Comparison of ENCODE assay signal across 6 cellular contexts in the genomic region with DNA sequence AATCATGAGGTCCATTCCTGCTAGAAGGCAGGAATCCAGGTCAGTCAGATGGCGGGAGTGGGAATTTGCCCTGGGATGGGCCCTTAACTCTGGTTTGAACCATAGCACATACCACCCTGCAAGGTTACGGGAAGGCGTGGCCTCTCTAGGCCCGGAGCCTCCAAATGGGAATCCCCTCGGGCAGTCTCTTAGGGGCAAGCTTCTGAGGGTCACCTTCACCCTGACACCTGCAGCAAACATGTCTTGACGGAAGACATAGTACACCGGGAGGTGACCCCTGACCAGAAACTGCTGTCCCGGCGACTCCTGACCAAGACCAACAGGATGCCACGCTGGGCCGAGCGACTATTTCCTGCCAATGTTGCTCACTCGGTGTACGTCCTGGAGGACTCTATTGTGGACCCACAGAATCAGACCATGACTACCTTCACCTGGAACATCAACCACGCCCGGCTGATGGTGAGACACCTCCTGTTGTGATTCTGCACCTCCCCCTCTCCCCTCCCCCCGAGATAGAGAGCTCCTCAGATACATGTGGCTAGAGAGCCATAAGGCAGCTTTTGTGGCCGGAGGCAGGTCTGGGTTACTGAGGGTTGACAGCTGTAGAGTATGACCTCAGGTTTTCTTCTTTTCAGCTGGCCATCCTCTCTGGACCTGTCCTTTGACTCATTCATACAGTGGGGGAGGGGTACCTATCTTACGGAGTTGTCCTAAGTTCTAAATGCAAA. TPM values are rescaled to one million over a fixed set of nuclear protein-coding genes. Genes with fewer than 3 reads are reported as not detected.
DNase-seq lines count a peak whose midpoint lies in the region; ATAC-seq and TF ChIP-seq lines count a peak whose summit lies in the region.

No MANE protein-coding gene starts in this region.

- H3K27ac Mint-ChIP-seq in CD4-positive, alpha-beta T cell, result peak overlapping the region; percentile 88

- no peak for TF ChIP-seq EP300 in upper lobe of left lung (IDR thresholded peaks at IDR 0.05)

- peaks cover 25% of the 10 kb centered on the region for H3K79me2 ChIP-seq in PC-9 (ENCODE audit: low read depth)

- H3F3A ChIP-seq in PC-9 (ENCODE audit: insufficient read depth, low read depth), result peaks cover 51% of the 10 kb centered on the region

- intact Hi-C loops in CD4-positive, alpha-beta T cell (cut with DNase I, micrococcal nuclease), result loop anchor here in 1 of 2 experiments (5.0 to 10.0 kb wide), 2 partner anchors 172 to 850 kb away; partner anchors contain the start of genes NHP2 and NSD1
- intact Hi-C loops in PC-9 (cut with micrococcal nuclease; ENCODE audit: unreplicated experiment), result loop anchor here (5.0 kb wide), 3 partner anchors 167 to 657 kb away; partner anchors contain the start of genes DDX41 and TSPAN17

- POLR2A ChIA-PET in CD4-positive, alpha-beta T cell (lab: Charles Lee), result no interaction called here
- POLR2A ChIA-PET in PC-9 (lab: Charles Lee; ENCODE audit: unreplicated experiment), result interaction anchor here (0.6 kb wide), 1 partner anchor 192 kb away, joined by 13 read pairs; no protein-coding TSS in a partner anchor

- TF ChIP-seq CTCF in CD4-positive, alpha-beta T cell (IDR thresholded peaks at IDR 0.05), result no peak
- TF ChIP-seq CTCF in PC-9 (conservative IDR thresholded peaks at IDR 0.05), result no peak
- TF ChIP-seq CTCF in foreskin keratinocyte (conservative IDR thresholded peaks at IDR 0.05), result no peak
- TF ChIP-seq CTCF in upper lobe of left lung (IDR thresholded peaks at IDR 0.05), result no peak

- H4K20me1 ChIP-seq in PC-9 (ENCODE audit: insufficient read depth), result peaks cover 25% of the 10 kb centered on the region

- H3K36me3 Mint-ChIP-seq in CD4-positive, alpha-beta T cell (ENCODE audit: low read depth), result peaks cover 48% of the 10 kb centered on the region

- CTCF ChIA-PET in CD4-positive, alpha-beta T cell (lab: Charles Lee), result no interaction called here
- CTCF ChIA-PET in PC-9 (lab: Charles Lee), result interaction anchor here (0.6 kb wide), 2 partner anchors 213 to 888 kb away, joined by 6 to 7 read pairs; partner anchors contain the start of gene CLTB

- peak overlapping the region; percentile 97 for H3K4me2 ChIP-seq in PC-9

- no peak for DNase-seq in CD4-positive, alpha-beta T cell
- DNase-seq in PC-9, result no peak
- peak in 1 of 2 donors; percentile 45 for DNase-seq in foreskin keratinocyte
- DNase-seq in upper lobe of left lung, result peak in 1 of 2 donors; percentile 22
- DNase-seq in GDM1 (lab: John Stamatoyannopoulos, UW), result no peak

- H3K27ac ChIP-seq in CD4-positive, alpha-beta T cell (ENCODE audit: low read depth, low read length), result peak overlapping the region; percentile 78
- H3K27ac ChIP-seq in PC-9, result peak overlapping the region; percentile 39; the same call in 1 of the 2 replicates
- peak overlapping the region; percentile 87 for H3K27ac ChIP-seq in foreskin keratinocyte
- H3K27ac ChIP-seq in upper lobe of left lung, result peak overlapping the region; percentile 89 to 92 (median 92)

- H3K27me3 ChIP-seq in CD4-positive, alpha-beta T cell (ENCODE audit: control insufficient read depth, insufficient read depth, low read length), result no peaks in the 10 kb centered on the region
- no peaks in the 10 kb centered on the region for H3K27me3 ChIP-seq in PC-9 (ENCODE audit: insufficient read depth, low read depth)
- no peaks in the 10 kb centered on the region for H3K27me3 ChIP-seq in foreskin keratinocyte
- no peaks in the 10 kb centered on the region for H3K27me3 ChIP-seq in upper lobe of left lung

- no TSS peak for BruUV-seq in PC-9 (replicated peaks; lab: Mats Ljungman, UMichigan)

- H3K9me3 Mint-ChIP-seq in CD4-positive, alpha-beta T cell, result no peaks in the 10 kb centered on the region

- no peaks in the 10 kb centered on the region for H3K9me2 ChIP-seq in PC-9 (ENCODE audit: insufficient read depth)

- H3K4me1 ChIP-seq in PC-9 (replicated peaks; ENCODE audit: insufficient read depth), result peaks cover 40% of the 10 kb centered on the region
- H3K4me1 ChIP-seq in foreskin keratinocyte, result peaks cover 26% of the 10 kb centered on the region
- H3K4me1 ChIP-seq in upper lobe of left lung, result peaks cover 51 to 80% (median 69%) of the 10 kb centered on the region in 4 donors

- WGBS in upper lobe of left lung, 2 donors, result 38 to 46% methylated on average over 3 to 19 of the region's 19 CpGs

- H3K9me3 ChIP-seq in CD4-positive, alpha-beta T cell (ENCODE audit: control insufficient read depth, low read length), result no peaks in the 10 kb centered on the region
- H3K9me3 ChIP-seq in PC-9 (ENCODE audit: insufficient read depth, low read depth) (no peaks in the 10 kb centered on the region), upper lobe of left lung (no peaks in the 10 kb centered on the region)

- no peak for TF ChIP-seq POLR2A in upper lobe of left lung (IDR thresholded peaks at IDR 0.05)

- H2AFZ ChIP-seq in PC-9, result peak overlapping the region; percentile 85; the same call in 1 of the 2 replicates

- H3K36me3 ChIP-seq in PC-9 (ENCODE audit: low read depth), result peaks cover 3% of the 10 kb centered on the region; the same call in 1 of the 2 replicates
- H3K36me3 ChIP-seq in upper lobe of left lung, result peaks cover 0 to 47% (median 19%) of the 10 kb centered on the region in 4 donors

- peak overlapping the region; percentile 90 for H3K4me3 Mint-ChIP-seq in CD4-positive, alpha-beta T cell

- H3K4me1 Mint-ChIP-seq in CD4-positive, alpha-beta T cell (ENCODE audit: low read depth), result peaks cover 77% of the 10 kb centered on the region

- H3K4me3 ChIP-seq in PC-9, result peak overlapping the region; percentile 100
- H3K4me3 ChIP-seq in upper lobe of left lung, result peak overlapping the region; percentile 93 to 99 (median 96)

- no peak for ATAC-seq in CD4-positive, alpha-beta T cell (ENCODE audit: poor library complexity)
- ATAC-seq in foreskin keratinocyte, result no peak
- no peak for ATAC-seq in upper lobe of left lung (ENCODE audit: low FRiP score in 2 of 2)
- ATAC-seq in HG03520 (IDR thresholded peaks at IDR 0.05; ENCODE audit: unreplicated experiment), result no peak

- no peaks in the 10 kb centered on the region for H3K27me3 Mint-ChIP-seq in CD4-positive, alpha-beta T cell

RNA-seq across cellular contexts. Expression of gene PRELID1, which starts 1.0 kb away (rescaled TPM):
- 10 to 100 TPM; 33.1 to 35.0 TPM for total RNA-seq in CD4-positive, alpha-beta T cell
- total RNA-seq in PC-9 (2021), result 189 and 209 TPM in 2 replicates
- 281 and 287 TPM in 2 replicates for total RNA-seq in foreskin keratinocyte
- polyA plus RNA-seq in foreskin keratinocyte, result 393 and 452 TPM in 2 replicates
- total RNA-seq in upper lobe of left lung, result 100 to 1,000 TPM in 2 of 6 donors, 10 to 100 TPM in 4; 45.1 to 132 (median 86.8) TPM

RNA-seq across cellular contexts. Expression of gene RAB24, which starts 1.0 kb away (rescaled TPM):
- 10 to 100 TPM; 17.0 to 18.0 TPM for total RNA-seq in CD4-positive, alpha-beta T cell
- 16.9 and 25.2 TPM in 2 replicates for total RNA-seq in PC-9 (2021)
- 12.1 and 12.7 TPM in 2 replicates for total RNA-seq in foreskin keratinocyte
- polyA plus RNA-seq in foreskin keratinocyte, result 20.8 and 21.6 TPM in 2 replicates
- 10 to 100 TPM; 26.8 to 92.2 (median 50.3) TPM for total RNA-seq in upper lobe of left lung

RNA-seq across cellular contexts. Expression of gene MXD3, which starts 7.1 kb away (rescaled TPM):
- total RNA-seq in CD4-positive, alpha-beta T cell, result 1 to 10 TPM; 5.8 to 7.5 TPM
- 50.0 and 54.8 TPM in 2 replicates for total RNA-seq in PC-9 (2021)
- 4.6 and 6.0 TPM in 2 replicates for total RNA-seq in foreskin keratinocyte
- polyA plus RNA-seq in foreskin keratinocyte, result 6.3 and 6.7 TPM in 2 replicates
- total RNA-seq in upper lobe of left lung, result 10 to 100 TPM in 4 of 6 donors, 1 to 10 TPM in 2; 8.8 to 29.5 (median 13.6) TPM

RNA-seq across cellular contexts. Expression of gene LMAN2, which starts 46.9 kb away (rescaled TPM):
- total RNA-seq in CD4-positive, alpha-beta T cell, result 10 to 100 TPM; 54.5 to 55.6 TPM
- total RNA-seq in PC-9 (2021) (129 and 153 TPM in 2 replicates), foreskin keratinocyte (148 TPM in 2 replicates), upper lobe of left lung (100 to 1,000 TPM; 134 to 263 (median 177) TPM)
- polyA plus RNA-seq in foreskin keratinocyte, result 187 and 188 TPM in 2 replicates

RNA-seq across cellular contexts. Expression of gene RGS14, which starts 53.2 kb away (rescaled TPM):
- 10 to 100 TPM; 34.7 to 35.3 TPM for total RNA-seq in CD4-positive, alpha-beta T cell
- 11.9 and 13.6 TPM in 2 replicates for total RNA-seq in PC-9 (2021)
- total RNA-seq in foreskin keratinocyte, result 19.6 and 22.1 TPM in 2 replicates
- 20.2 and 22.1 TPM in 2 replicates for polyA plus RNA-seq in foreskin keratinocyte
- total RNA-seq in upper lobe of left lung, result 10 to 100 TPM; 11.9 to 39.1 (median 26.6) TPM

Comparison
In these comparisons a context has a peak if more than half of its experiments do, and no peak if none do; other contexts are left out.
1. H3K27ac ChIP-seq: peak in every context shown above with its lines; median percentile 92 in upper lobe of left lung; 87 in foreskin keratinocyte; 78 in CD4-positive, alpha-beta T cell; 39 in PC-9.